In the genomic region with DNA sequence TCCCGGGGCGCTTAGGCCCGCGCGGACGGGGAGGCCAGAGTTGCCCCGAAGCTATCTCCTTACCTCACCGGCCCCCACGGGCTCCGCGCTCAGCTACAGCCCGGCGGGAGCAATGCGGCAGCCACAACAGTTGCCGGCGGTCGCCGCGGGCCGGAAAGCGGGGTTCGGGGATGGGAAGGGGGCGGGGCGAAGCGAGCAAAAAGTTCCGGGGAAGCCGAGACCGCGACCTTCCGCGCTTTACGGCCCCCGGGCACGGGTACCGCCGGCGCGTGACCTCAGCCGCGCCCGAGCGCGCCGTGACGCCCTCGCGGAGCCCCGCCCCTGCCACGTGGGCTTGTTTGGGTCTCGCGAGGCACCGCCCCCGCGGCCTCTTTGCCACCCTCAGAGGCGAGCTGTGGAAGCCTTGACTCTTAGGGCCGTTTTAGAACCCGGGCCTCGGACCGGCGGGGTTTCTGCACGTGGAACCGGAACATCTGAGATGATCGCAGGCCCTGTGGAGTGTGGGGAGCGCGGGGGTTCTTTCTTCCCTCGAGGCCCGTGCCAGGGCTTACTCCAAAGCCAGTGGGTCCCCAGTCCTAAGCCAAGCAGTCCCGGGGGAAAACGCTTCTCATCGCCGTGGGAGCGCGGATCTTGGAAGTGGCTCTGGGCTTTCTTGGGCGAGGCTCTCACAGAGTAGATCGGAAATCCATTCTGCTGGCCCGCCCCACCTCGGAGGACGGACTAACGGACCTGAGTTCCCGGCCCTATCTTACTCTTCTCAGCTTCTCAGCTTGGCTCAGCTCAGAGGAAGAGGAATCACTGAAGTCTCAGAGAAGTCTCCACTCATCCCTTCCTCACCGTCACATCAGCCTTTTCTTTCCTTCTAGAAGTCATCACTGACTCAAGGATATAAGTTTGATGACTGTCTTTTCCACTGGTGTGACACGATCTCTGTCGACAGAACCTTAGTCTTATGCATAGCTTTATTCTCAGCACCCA, we compare ENCODE assay signal across 8 cellular contexts. TPM values are rescaled to one million over a fixed set of nuclear protein-coding genes. Genes with fewer than 3 reads are reported as not detected.
DNase-seq lines count a peak whose midpoint lies in the region; ATAC-seq and TF ChIP-seq lines count a peak whose summit lies in the region.
"Not testable (repeated sequence)": the region's sequence is repeated elsewhere in the genome, so short reads cannot be mapped to it uniquely, and the experiment has no call there.

No MANE protein-coding gene starts in this region.

- peak; percentile 87 for ATAC-seq in RWPE2 (ENCODE audit: low read depth)

- peak overlapping the region; percentile 62 for H3K27ac ChIP-seq in RWPE2 (ENCODE audit: poor library complexity, severe bottlenecking)
- H3K27ac ChIP-seq in neural cell (ENCODE audit: low read length): peak overlapping the region; percentile 8

- not testable (repeated sequence) for H3K27me3 Mint-ChIP-seq in stimulated activated naive CD8-positive, alpha-beta T cell treated with anti-CD3 and anti-CD28 coated beads, Interleukin-15, Interleukin-2, amounts not matched to agents 100 ng/mL and 50 ng/mL, for 24 hours

- peak overlapping the region; percentile 96 for H3K4me3 Mint-ChIP-seq in stimulated activated naive CD8-positive, alpha-beta T cell treated with anti-CD3 and anti-CD28 coated beads, Interleukin-15, Interleukin-2, amounts not matched to agents 100 ng/mL and 50 ng/mL, for 24 hours

- H4K20me1 ChIP-seq in neural cell (ENCODE audit: insufficient read depth): not testable (repeated sequence)

- H3K36me3 ChIP-seq in H7 (replicated peaks; ENCODE audit: control insufficient read depth, insufficient read depth, low read length); neural cell (ENCODE audit: insufficient read depth, low read length): not testable (repeated sequence)
- peaks cover 14% of the 10 kb centered on the region for H3K36me3 ChIP-seq in RWPE2 (ENCODE audit: low read depth)

- not testable (repeated sequence) for TF ChIP-seq EP300 in neural cell (conservative IDR thresholded peaks at IDR 0.05; ENCODE audit: poor library complexity, severe bottlenecking)

- H2AFZ ChIP-seq in neural cell (ENCODE audit: low read depth, low read length): peak overlapping the region; percentile 27

- H3K4me1 Mint-ChIP-seq in stimulated activated naive CD8-positive, alpha-beta T cell treated with anti-CD3 and anti-CD28 coated beads, Interleukin-15, Interleukin-2, amounts not matched to agents 100 ng/mL and 50 ng/mL, for 24 hours (ENCODE audit: low read depth): peaks cover 19% of the 10 kb centered on the region

- H3K27me3 ChIP-seq in H7 (ENCODE audit: control insufficient read depth, insufficient read depth, low read length); RWPE2 (ENCODE audit: insufficient read depth, poor library complexity, severe bottlenecking); neural cell (ENCODE audit: insufficient read depth, low read depth, low read length): not testable (repeated sequence)

- not testable (repeated sequence) for H3F3A ChIP-seq in neural cell (ENCODE audit: insufficient read depth, low read length, poor library complexity, severe bottlenecking)

- H3K9ac ChIP-seq in neural cell (ENCODE audit: low read length): peak overlapping the region; percentile 71

- H3K4me3 ChIP-seq in H7 (ENCODE audit: insufficient read depth, low read depth, low read length) (peak overlapping the region; percentile 66), RWPE2 (ENCODE audit: severe bottlenecking) (peak overlapping the region; percentile 54), neural cell (ENCODE audit: low read length) (peak overlapping the region; percentile 73)

- peak overlapping the region; percentile 70 for H3K27ac Mint-ChIP-seq in stimulated activated naive CD8-positive, alpha-beta T cell treated with anti-CD3 and anti-CD28 coated beads, Interleukin-15, Interleukin-2, amounts not matched to agents 100 ng/mL and 50 ng/mL, for 24 hours

- not testable (repeated sequence) for H3K9me2 ChIP-seq in neural cell (ENCODE audit: insufficient read depth, low read length)

- not testable (repeated sequence) for H3K36me3 Mint-ChIP-seq in stimulated activated naive CD8-positive, alpha-beta T cell treated with anti-CD3 and anti-CD28 coated beads, Interleukin-15, Interleukin-2, amounts not matched to agents 100 ng/mL and 50 ng/mL, for 24 hours (ENCODE audit: low read depth)

- H3K4me2 ChIP-seq in neural cell (ENCODE audit: low read length): not testable (repeated sequence)

- H3K4me1 ChIP-seq in RWPE2 (ENCODE audit: insufficient read depth, poor library complexity, severe bottlenecking): not testable (repeated sequence)

- H3K9me3 ChIP-seq in RWPE2 (ENCODE audit: severe bottlenecking); neural cell (ENCODE audit: low read length): not testable (repeated sequence)

- not testable (repeated sequence) for TF ChIP-seq RAD21 in neural cell (conservative IDR thresholded peaks at IDR 0.05)

- DNase-seq in ELF-1 (ENCODE audit: low read depth, low spot score) (peak; percentile 89), H7 (peak; percentile 92), LoVo (ENCODE audit: low spot score) (peak; percentile 99), RWPE2 (ENCODE audit: low spot score) (peak; percentile 93), fibroblast of the conjunctiva (ENCODE audit: low read depth) (peak; percentile 85)
- peak; percentile 99 for DNase-seq in activated effector memory CD4-positive, alpha-beta T cell treated with anti-CD3 and anti-CD28 coated beads, Interleukin-2, amount 50 U/mL, for 16 hours

- H3K79me2 ChIP-seq in neural cell (replicated peaks; ENCODE audit: insufficient read depth, low read length): not testable (repeated sequence)

- not testable (repeated sequence) for H3K9me3 Mint-ChIP-seq in stimulated activated naive CD8-positive, alpha-beta T cell treated with anti-CD3 and anti-CD28 coated beads, Interleukin-15, Interleukin-2, amounts not matched to agents 100 ng/mL and 50 ng/mL, for 24 hours

- TF ChIP-seq CTCF in RWPE2 (IDR thresholded peaks at IDR 0.05; ENCODE audit: poor library complexity, severe bottlenecking); neural cell (IDR thresholded peaks at IDR 0.05; ENCODE audit: poor library complexity, severe bottlenecking): not testable (repeated sequence)

TF ChIP-seq in neural cell, 6 proteins besides CTCF, POLR2A, EP300 and RAD21:
- TF ChIP-seq SMC3 (conservative IDR thresholded peaks at IDR 0.05; ENCODE audit: poor library complexity) (peak; percentile 5), MXI1 (conservative IDR thresholded peaks at IDR 0.05; ENCODE audit: poor library complexity, severe bottlenecking) (peak; percentile 81), POLR2AphosphoS5 (IDR thresholded peaks at IDR 0.05) (peak; percentile 61)

RNA-seq across cellular contexts. Expression of gene NPIPB15, which starts 7.8 kb away (rescaled TPM):
- total RNA-seq in H7 (2014; rRNA removed; shearing (Covaris generic)): not detected in 2 replicates
- not detected in 2 replicates for polyA plus RNA-seq in neural cell
- polyA minus RNA-seq in neural cell: 3.9 TPM in 1 of 2 replicates, not detected in the other

RNA-seq across cellular contexts. Expression of gene CLEC18B, which starts 53.0 kb away (rescaled TPM):
- total RNA-seq in H7 (2014; rRNA removed; shearing (Covaris generic)): 0.55 TPM in 1 of 2 replicates, not detected in the other
- 1.6 and 3.4 TPM in 2 replicates for polyA plus RNA-seq in neural cell
- 1.9 TPM in 2 replicates for polyA minus RNA-seq in neural cell

Comparison
In these comparisons a context has a peak if more than half of its experiments do, and no peak if none do; other contexts are left out.
1. Peak in every context shown above with its lines: DNase-seq, ATAC-seq, H3K4me3 ChIP-seq and H3K27ac ChIP-seq.